9 cellular contexts compared by ENCODE assay signal in genomic region chr4:153221783-153222161, GRCh38. TPM values are rescaled to one million over a fixed set of nuclear protein-coding genes. Genes with fewer than 3 reads are reported as not detected.
DNase-seq lines count a peak whose midpoint lies in the region; ATAC-seq and TF ChIP-seq lines count a peak whose summit lies in the region.
"Had no signal": no experiment of that assay in that cellular context is flagged by ENCODE, and none has a peak within 500 bp of the region (broad histone marks: within the 10 kb centered on the region; RNA-seq: fewer than 3 reads in every experiment).

No MANE protein-coding gene starts in this region.

- no peaks in the 10 kb centered on the region for H3K9me2 ChIP-seq in Loucy (replicated peaks; ENCODE audit: low read depth, low read length)

- no peak overlapping the region for H3K9ac ChIP-seq in Loucy (ENCODE audit: low read depth, low read length, poor library complexity, severe bottlenecking)

- H3K4me1 ChIP-seq in ACC112 (ENCODE audit: control insufficient read depth, insufficient read depth, low read length, unreplicated experiment) = peaks cover 15% of the 10 kb centered on the region
- H3K4me1 ChIP-seq in Loucy (ENCODE audit: insufficient read depth, low read length, poor library complexity, severe bottlenecking) = peaks cover 41% of the 10 kb centered on the region

- H4K20me1 ChIP-seq in Loucy (ENCODE audit: insufficient read depth, low read length, poor library complexity, severe bottlenecking) = no peaks in the 10 kb centered on the region

- H3K4me3 ChIP-seq in ACC112 (ENCODE audit: low read depth, low read length) (peak overlapping the region; percentile 77), Loucy (ENCODE audit: low read length, poor library complexity, severe bottlenecking) (peak overlapping the region; percentile 72)

- peak overlapping the region; percentile 71 to 86 for H3K4me3 Mint-ChIP-seq in effector memory CD8-positive, alpha-beta T cell
- peak overlapping the region; percentile 70 for H3K4me3 Mint-ChIP-seq in natural killer cell treated with Interleukin-12 subunit alpha and Interleukin-12 subunit beta and Interleukin-15 and Interleukin-18, amount 100 ng/mL, for 72 hours

- H3K36me3 ChIP-seq in ACC112 (ENCODE audit: insufficient read depth, low read length) (peaks cover 12% of the 10 kb centered on the region), Loucy (ENCODE audit: insufficient read depth, low read length) (no peaks in the 10 kb centered on the region)

- H3K36me3 Mint-ChIP-seq in effector memory CD8-positive, alpha-beta T cell (ENCODE audit: insufficient read depth) = no peaks in the 10 kb centered on the region
- peaks cover 12% of the 10 kb centered on the region for H3K36me3 Mint-ChIP-seq in natural killer cell treated with Interleukin-12 subunit alpha and Interleukin-12 subunit beta and Interleukin-15 and Interleukin-18, amount 100 ng/mL, for 72 hours

- no peak for DNase-seq in effector memory CD8-positive, alpha-beta T cell
- no peak for DNase-seq in natural killer cell treated with Interleukin-12 subunit alpha and Interleukin-12 subunit beta and Interleukin-15 and Interleukin-18, amount 100 ng/mL, for 72 hours (ENCODE audit: low spot score)
- no peak for DNase-seq in mucosa of gallbladder (ENCODE audit: low spot score)
- DNase-seq in DMS53 treated with DMSO at 0.1 percent for 48 hours (lab: John Stamatoyannopoulos, UW; ENCODE audit: unreplicated experiment) = no peak
- DNase-seq in NCI-H526 (lab: John Stamatoyannopoulos, UW) = no peak
- DNase-seq: DMS79 had no signal

- peaks cover 30 to 83% of the 10 kb centered on the region in 2 donors for H3K27me3 Mint-ChIP-seq in effector memory CD8-positive, alpha-beta T cell
- H3K27me3 Mint-ChIP-seq in natural killer cell treated with Interleukin-12 subunit alpha and Interleukin-12 subunit beta and Interleukin-15 and Interleukin-18, amount 100 ng/mL, for 72 hours = peaks cover 38 to 69% of the 10 kb centered on the region in 2 donors

- H3F3A ChIP-seq in Loucy (ENCODE audit: low read depth) = peaks cover 11% of the 10 kb centered on the region; the same call in 1 of the 2 replicates

- peak overlapping the region; percentile 41; the same call in 1 of the 2 replicates for H3K27ac ChIP-seq in ACC112 (ENCODE audit: low read depth, low read length)

- no peak overlapping the region for H3K27ac Mint-ChIP-seq in effector memory CD8-positive, alpha-beta T cell
- H3K27ac Mint-ChIP-seq in natural killer cell treated with Interleukin-12 subunit alpha and Interleukin-12 subunit beta and Interleukin-15 and Interleukin-18, amount 100 ng/mL, for 72 hours = no peak overlapping the region

- H3K9me3 ChIP-seq in Loucy (ENCODE audit: insufficient read depth, low read depth, low read length) = 0 out of 2 replicates have a peak, but pooled peaks cover 7% of the 10 kb centered on the region

- H3K9me3 Mint-ChIP-seq in effector memory CD8-positive, alpha-beta T cell = no peaks in the 10 kb centered on the region
- H3K9me3 Mint-ChIP-seq in natural killer cell treated with Interleukin-12 subunit alpha and Interleukin-12 subunit beta and Interleukin-15 and Interleukin-18, amount 100 ng/mL, for 72 hours = no peaks in the 10 kb centered on the region

- no peak for TF ChIP-seq CTCF in Loucy (conservative IDR thresholded peaks at IDR 0.05; ENCODE audit: low read length)

- peaks cover 0 to 9% of the 10 kb centered on the region in 2 donors for H3K4me1 Mint-ChIP-seq in effector memory CD8-positive, alpha-beta T cell (ENCODE audit: low read depth in 2 of 2)
- peaks cover 4 to 9% of the 10 kb centered on the region in 2 donors for H3K4me1 Mint-ChIP-seq in natural killer cell treated with Interleukin-12 subunit alpha and Interleukin-12 subunit beta and Interleukin-15 and Interleukin-18, amount 100 ng/mL, for 72 hours (ENCODE audit: low read depth in 2 of 2)

- H3K79me2 ChIP-seq in ACC112 (ENCODE audit: control insufficient read depth, insufficient read depth, low read length, unreplicated experiment) (peaks cover 8% of the 10 kb centered on the region), Loucy (ENCODE audit: insufficient read depth, low read length) (no peaks in the 10 kb centered on the region)

- no peak for ATAC-seq in effector memory CD8-positive, alpha-beta T cell (replicated peaks)
- ATAC-seq in natural killer cell treated with Interleukin-12 subunit alpha and Interleukin-12 subunit beta and Interleukin-15 and Interleukin-18, amount 100 ng/mL, for 72 hours = no peak
- no peak for ATAC-seq in HG03025 (IDR thresholded peaks at IDR 0.05; ENCODE audit: low FRiP score, unreplicated experiment)

- H2AFZ ChIP-seq in ACC112 (ENCODE audit: low read length, unreplicated experiment) (no peak overlapping the region), Loucy (ENCODE audit: low read length) (no peak overlapping the region)

- H3K27me3 ChIP-seq in ACC112 (ENCODE audit: insufficient read depth, low read length) (no peaks in the 10 kb centered on the region), Loucy (ENCODE audit: insufficient read depth, low read length, poor library complexity, severe bottlenecking) (no peaks in the 10 kb centered on the region)

- H3K4me2 ChIP-seq in Loucy (ENCODE audit: low read depth, low read length, poor library complexity, severe bottlenecking) = peak overlapping the region; percentile 82

RNA-seq across cellular contexts. Expression of gene TRIM2, which starts 17.5 kb away (rescaled TPM):
- not detected for total RNA-seq in natural killer cell treated with Interleukin-12 subunit alpha and Interleukin-12 subunit beta and Interleukin-15 and Interleukin-18, amount 100 ng/mL, for 72 hours
- 146 TPM for total RNA-seq in mucosa of gallbladder

Comparison
In these comparisons a context has a peak if more than half of its experiments do, and no peak if none do; other contexts are left out.
1. RNA of gene TRIM2, which starts 17.5 kb away (total RNA-seq): 146 TPM in mucosa of gallbladder (single experiment); not detected in natural killer cell treated with Interleukin-12 subunit alpha and Interleukin-12 subunit beta and Interleukin-15 and Interleukin-18, amount 100 ng/mL, for 72 hours; every median in the first group is over 100 times any median in the second.